Comparison of ENCODE assay signal across 11 cellular contexts in the genomic region with DNA sequence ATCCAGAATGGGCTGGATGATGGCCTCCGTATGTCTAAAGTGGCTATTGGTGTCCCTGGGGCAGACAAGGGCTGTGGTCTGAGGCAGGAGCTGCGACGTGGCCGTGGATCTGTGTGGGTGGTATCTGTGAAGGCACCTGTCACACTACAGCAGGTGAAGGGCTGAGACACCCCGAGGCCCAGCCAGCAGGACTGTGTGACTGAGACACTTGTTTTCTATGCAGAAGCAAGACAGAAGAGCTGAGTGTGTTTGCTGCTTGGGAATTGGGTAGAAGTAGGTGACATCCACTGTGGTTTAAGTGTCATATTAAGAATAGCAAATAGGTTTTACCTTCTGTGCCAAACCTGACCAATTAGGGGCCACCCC. TPM values are rescaled to one million over a fixed set of nuclear protein-coding genes. Genes with fewer than 3 reads are reported as not detected.
A peak's percentile ranks its signal among the peaks of the same experiment; 100 is the strongest.
DNase-seq lines count a peak whose midpoint lies in the region; ATAC-seq, FAIRE-seq and TF ChIP-seq lines count a peak whose summit lies in the region.
"Had no signal": no experiment of that assay in that cellular context is flagged by ENCODE, and none has a peak within 500 bp of the region (broad histone marks: within the 10 kb centered on the region; RNA-seq: fewer than 3 reads in every experiment).

No MANE protein-coding gene starts in this region.

- TF ChIP-seq POLR2A in A549 (IDR thresholded peaks at IDR 0.05; ENCODE audit: low read length) = no peak

- WGBS in A549 (ENCODE audit: missing lambda C conversion rate) = 81% methylated on average over 4 of the region's 5 CpGs

- H3K4me1 ChIP-seq in A549 (peaks cover 36% of the 10 kb centered on the region), PC-9 (replicated peaks; ENCODE audit: insufficient read depth) (peaks cover 54% of the 10 kb centered on the region)

- FAIRE-seq in A549 (lab: Jason Lieb, UNC) = no peak

- no peak overlapping the region for H2AFZ ChIP-seq in PC-9

- H3K79me2 ChIP-seq in PC-9 (ENCODE audit: low read depth) = 0 out of 2 replicates have a peak, but pooled peaks cover 7% of the 10 kb centered on the region

- no peaks in the 10 kb centered on the region for H3K9me2 ChIP-seq in PC-9 (ENCODE audit: insufficient read depth)

- H3K4me2 ChIP-seq in A549 (peak overlapping the region; percentile 59), PC-9 (peak overlapping the region; percentile 54)

- H3K27ac Mint-ChIP-seq in osteocyte (ENCODE audit: unreplicated experiment) = peak overlapping the region; percentile 87

- TF ChIP-seq CTCF in A549 (IDR thresholded peaks at IDR 0.05) (no peak), PC-9 (conservative IDR thresholded peaks at IDR 0.05) (no peak), osteocyte (IDR thresholded peaks at IDR 0.05) (no peak)

- peaks cover 8% of the 10 kb centered on the region for H3K36me3 Mint-ChIP-seq in osteocyte (ENCODE audit: unreplicated experiment)

- no TSS peak for BruUV-seq in PC-9 (replicated peaks; lab: Mats Ljungman, UMichigan)

- H3K4me1 Mint-ChIP-seq in osteocyte (ENCODE audit: unreplicated experiment) = peaks cover 27% of the 10 kb centered on the region

- no peak for TF ChIP-seq RAD21 in A549 (conservative IDR thresholded peaks at IDR 0.05 in 1 of 2, IDR thresholded peaks at IDR 0.05 in 1 of 2)

- POLR2A ChIA-PET in A549 (lab: Yijun Ruan, JAX) (interaction anchor here (1.6 kb wide), 1 partner anchor 35 kb away, joined by 7 read pairs; a partner anchor contains a TSS), PC-9 (lab: Charles Lee; ENCODE audit: unreplicated experiment) (no interaction called here)

- H3K9me3 ChIP-seq in A549 (no peaks in the 10 kb centered on the region), PC-9 (ENCODE audit: insufficient read depth, low read depth) (no peaks in the 10 kb centered on the region)

- CTCF ChIA-PET in A549 (lab: Yijun Ruan, JAX) = interaction anchor here (1.0 to 1.7 kb wide), 5 partner anchors 11 to 84 kb away, joined by 3 to 5 read pairs (median 4); no protein-coding TSS in a partner anchor
- CTCF ChIA-PET in PC-9 (lab: Charles Lee) = no interaction called here

- intact Hi-C loops in PC-9 (cut with micrococcal nuclease; ENCODE audit: unreplicated experiment) = no loop called here

- H3K4me3 Mint-ChIP-seq in osteocyte (ENCODE audit: unreplicated experiment) = no peak overlapping the region
- H3K4me3 Mint-ChIP-seq: CD8-positive, alpha-beta memory T cell had no signal

- H4K20me1 ChIP-seq in PC-9 (ENCODE audit: insufficient read depth) = no peaks in the 10 kb centered on the region

- no peaks in the 10 kb centered on the region for H3K27me3 ChIP-seq in PC-9 (ENCODE audit: insufficient read depth, low read depth)

- H3K27me3 Mint-ChIP-seq in osteocyte (ENCODE audit: unreplicated experiment) = no peaks in the 10 kb centered on the region
- H3K27me3 Mint-ChIP-seq: CD8-positive, alpha-beta memory T cell had no signal

- no peak; a peak in 2 of 6 replicates for ATAC-seq in A549
- ATAC-seq in GM19395 (IDR thresholded peaks at IDR 0.05; ENCODE audit: unreplicated experiment) = no peak
- no peak for ATAC-seq in HG03571 (IDR thresholded peaks at IDR 0.05; ENCODE audit: unreplicated experiment)

- no peaks in the 10 kb centered on the region for H3K36me3 ChIP-seq in PC-9 (ENCODE audit: low read depth)

- H3K27ac ChIP-seq in A549 (peak overlapping the region; percentile 87 to 90), PC-9 (peak overlapping the region; percentile 74)
- H3K27ac ChIP-seq: HL-60 had no signal

- TF ChIP-seq EP300 in A549 (IDR thresholded peaks at IDR 0.05) = no peak

- H3K4me3 ChIP-seq in A549 (no peak overlapping the region), PC-9 (no peak overlapping the region)

- H3K9me3 Mint-ChIP-seq in osteocyte (ENCODE audit: unreplicated experiment) = peaks cover 4% of the 10 kb centered on the region
- H3K9me3 Mint-ChIP-seq: CD8-positive, alpha-beta memory T cell had no signal

- peaks cover 40% of the 10 kb centered on the region; the same call in 1 of the 2 replicates for H3F3A ChIP-seq in PC-9 (ENCODE audit: insufficient read depth, low read depth)

- DNase-seq in A549 (ENCODE audit: low read depth in 1 of 2, low spot score in 1 of 2) (no peak), PC-9 (no peak), ecto neural progenitor cell (ENCODE audit: low spot score) (peak; percentile 21), osteocyte (ENCODE audit: extremely low spot score, unreplicated experiment) (peak; percentile 70), RPMI8226 (no peak), NCI-H187 treated with DMSO at 0.1 percent for 48 hours (lab: John Stamatoyannopoulos, UW) (no peak)
- DNase-seq: CD8-positive, alpha-beta memory T cell; NCI-H1694 treated with DMSO at 0.1 percent for 48 hours had no signal

TF ChIP-seq in A549, 52 proteins besides CTCF, POLR2A, EP300 and RAD21:
- TF ChIP-seq, protein P1, sequence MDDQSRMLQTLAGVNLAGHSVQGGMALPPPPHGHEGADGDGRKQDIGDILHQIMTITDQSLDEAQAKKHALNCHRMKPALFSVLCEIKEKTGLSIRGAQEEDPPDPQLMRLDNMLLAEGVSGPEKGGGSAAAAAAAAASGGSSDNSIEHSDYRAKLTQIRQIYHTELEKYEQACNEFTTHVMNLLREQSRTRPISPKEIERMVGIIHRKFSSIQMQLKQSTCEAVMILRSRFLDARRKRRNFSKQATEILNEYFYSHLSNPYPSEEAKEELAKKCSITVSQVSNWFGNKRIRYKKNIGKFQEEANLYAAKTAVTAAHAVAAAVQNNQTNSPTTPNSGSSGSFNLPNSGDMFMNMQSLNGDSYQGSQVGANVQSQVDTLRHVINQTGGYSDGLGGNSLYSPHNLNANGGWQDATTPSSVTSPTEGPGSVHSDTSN (IDR thresholded peaks at IDR 0.05) = no peak
- TF ChIP-seq CHD4 (IDR thresholded peaks at IDR 0.05; ENCODE audit: borderline replicate concordance) = no peak
- no peak for TF ChIP-seq PHF8 (IDR thresholded peaks at IDR 0.05; ENCODE audit: borderline replicate concordance, low read depth)
- TF ChIP-seq ESRRA (IDR thresholded peaks at IDR 0.05; ENCODE audit: borderline replicate concordance, low read length) = no peak
- TF ChIP-seq EHF (CRISPR knock-in tag; IDR thresholded peaks at IDR 0.05) = no peak
- TF ChIP-seq JUN (IDR thresholded peaks at IDR 0.05) = no peak
- TF ChIP-seq, protein P2, sequence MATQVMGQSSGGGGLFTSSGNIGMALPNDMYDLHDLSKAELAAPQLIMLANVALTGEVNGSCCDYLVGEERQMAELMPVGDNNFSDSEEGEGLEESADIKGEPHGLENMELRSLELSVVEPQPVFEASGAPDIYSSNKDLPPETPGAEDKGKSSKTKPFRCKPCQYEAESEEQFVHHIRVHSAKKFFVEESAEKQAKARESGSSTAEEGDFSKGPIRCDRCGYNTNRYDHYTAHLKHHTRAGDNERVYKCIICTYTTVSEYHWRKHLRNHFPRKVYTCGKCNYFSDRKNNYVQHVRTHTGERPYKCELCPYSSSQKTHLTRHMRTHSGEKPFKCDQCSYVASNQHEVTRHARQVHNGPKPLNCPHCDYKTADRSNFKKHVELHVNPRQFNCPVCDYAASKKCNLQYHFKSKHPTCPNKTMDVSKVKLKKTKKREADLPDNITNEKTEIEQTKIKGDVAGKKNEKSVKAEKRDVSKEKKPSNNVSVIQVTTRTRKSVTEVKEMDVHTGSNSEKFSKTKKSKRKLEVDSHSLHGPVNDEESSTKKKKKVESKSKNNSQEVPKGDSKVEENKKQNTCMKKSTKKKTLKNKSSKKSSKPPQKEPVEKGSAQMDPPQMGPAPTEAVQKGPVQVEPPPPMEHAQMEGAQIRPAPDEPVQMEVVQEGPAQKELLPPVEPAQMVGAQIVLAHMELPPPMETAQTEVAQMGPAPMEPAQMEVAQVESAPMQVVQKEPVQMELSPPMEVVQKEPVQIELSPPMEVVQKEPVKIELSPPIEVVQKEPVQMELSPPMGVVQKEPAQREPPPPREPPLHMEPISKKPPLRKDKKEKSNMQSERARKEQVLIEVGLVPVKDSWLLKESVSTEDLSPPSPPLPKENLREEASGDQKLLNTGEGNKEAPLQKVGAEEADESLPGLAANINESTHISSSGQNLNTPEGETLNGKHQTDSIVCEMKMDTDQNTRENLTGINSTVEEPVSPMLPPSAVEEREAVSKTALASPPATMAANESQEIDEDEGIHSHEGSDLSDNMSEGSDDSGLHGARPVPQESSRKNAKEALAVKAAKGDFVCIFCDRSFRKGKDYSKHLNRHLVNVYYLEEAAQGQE (IDR thresholded peaks at IDR 0.05) = no peak
- no peak for TF ChIP-seq BHLHE40 (IDR thresholded peaks at IDR 0.05; ENCODE audit: low read depth, low read length)
- TF ChIP-seq CHD2 (IDR thresholded peaks at IDR 0.05; ENCODE audit: low read length, partially characterized antibody) = no peak
TF ChIP-seq in A549: peak in this region for 0.

RNA-seq across cellular contexts. Expression of a gene that starts 35.0 kb away (rescaled TPM):
- polyA plus RNA-seq in A549 (2011; rRNA removed) (4.7 and 6.6 TPM in 2 replicates), A549 (2017; fragmentation: RNase III; extraction: RNeasy Plus Mini Kit Qiagen cat#74134 plus additional on column Dnase treatment) (2.9 to 3.6 TPM (median 3.1 TPM) in 3 replicates)
- polyA plus RNA-seq in A549 (2012; cell fraction: cytosol; rRNA removed) = 2.0 and 2.4 TPM in 2 replicates
- polyA plus RNA-seq in A549 (2012; cell fraction: nucleus; rRNA removed) = 5.3 and 6.9 TPM in 2 replicates
- polyA minus RNA-seq in A549 (2011; rRNA and poly(A)+ RNA removed) = 11.5 and 14.1 TPM in 2 replicates
- total RNA-seq in PC-9 (2021) (16.5 and 17.4 TPM in 2 replicates), osteocyte (5.3 and 6.2 TPM in 2 replicates)

RNA-seq across cellular contexts. Expression of a gene that starts 51.0 kb away (rescaled TPM):
- polyA plus RNA-seq in A549 (2011; rRNA removed) (21.6 and 33.3 TPM in 2 replicates), A549 (2017; fragmentation: RNase III; extraction: RNeasy Plus Mini Kit Qiagen cat#74134 plus additional on column Dnase treatment) (15.6 to 18.6 TPM (median 16.8 TPM) in 3 replicates)
- 5.6 TPM in 2 replicates for polyA plus RNA-seq in A549 (2012; cell fraction: cytosol; rRNA removed)
- polyA plus RNA-seq in A549 (2012; cell fraction: nucleus; rRNA removed) = 1.1 and 2.0 TPM in 2 replicates
- 9.0 and 12.6 TPM in 2 replicates for polyA minus RNA-seq in A549 (2011; rRNA and poly(A)+ RNA removed)
- total RNA-seq in PC-9 (2021) (33.7 and 36.8 TPM in 2 replicates), osteocyte (28.7 and 30.0 TPM in 2 replicates)

Comparison
In these comparisons a context has a peak if more than half of its experiments do, and no peak if none do; other contexts are left out.
1. DNase-seq: peak in ecto neural progenitor cell (single experiment) and osteocyte (single experiment); none in A549 (0 of 2), PC-9 (0 of 2), RPMI8226 (single experiment) and NCI-H187 treated with DMSO at 0.1 percent for 48 hours (single experiment).